In the genomic region with DNA sequence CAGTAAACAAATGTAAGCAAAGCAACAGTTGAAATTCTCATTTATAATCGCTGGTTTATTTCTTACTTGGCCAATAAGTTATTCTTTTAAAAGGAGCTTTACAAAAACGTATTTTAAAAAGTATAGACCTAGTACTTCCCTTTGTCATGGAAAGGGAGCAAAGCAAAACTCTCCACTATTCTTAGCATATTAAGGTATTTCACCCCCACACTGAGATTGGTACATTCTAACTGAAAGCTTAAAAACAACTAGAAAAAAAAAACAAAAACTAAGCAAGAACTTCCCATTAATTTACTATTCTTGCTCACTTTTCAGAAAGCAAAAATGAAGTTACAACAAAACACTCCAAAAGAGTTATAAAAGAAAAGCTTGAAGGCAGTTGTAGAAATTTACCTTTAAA, we compare ENCODE assay signal across 7 cellular contexts. TPM values are rescaled to one million over a fixed set of nuclear protein-coding genes. Genes with fewer than 3 reads are reported as not detected.
A peak's percentile ranks its signal among the peaks of the same experiment; 100 is the strongest.
DNase-seq lines count a peak whose midpoint lies in the region; ATAC-seq and TF ChIP-seq lines count a peak whose summit lies in the region.

No MANE protein-coding gene starts in this region.

- no peaks in the 10 kb centered on the region for H3K9me3 ChIP-seq in iPS-15b (ENCODE audit: control insufficient read depth, insufficient read depth, low read length)

- no peaks in the 10 kb centered on the region for H3K27me3 Mint-ChIP-seq in activated CD8-positive, alpha-beta T cell treated with anti-CD3 and anti-CD28 coated beads for 36 hours
- H3K27me3 Mint-ChIP-seq in stimulated activated naive CD8-positive, alpha-beta T cell treated with anti-CD3 and anti-CD28 coated beads, Interleukin-15, amount 100 ng/mL, for 72 hours: no peaks in the 10 kb centered on the region

- H3K27me3 ChIP-seq in iPS-15b (ENCODE audit: control insufficient read depth, insufficient read depth, low read length): no peaks in the 10 kb centered on the region

- CTCF ChIA-PET in activated CD8-positive, alpha-beta T cell treated with anti-CD3 and anti-CD28 coated beads for 36 hours (lab: Charles Lee): interaction anchor here (1.1 kb wide), 2 partner anchors 267 to 423 kb away, joined by 3 to 6 read pairs; a partner anchor contains a TSS

- TF ChIP-seq CTCF in activated CD8-positive, alpha-beta T cell treated with anti-CD3 and anti-CD28 coated beads for 36 hours (IDR thresholded peaks at IDR 0.05): no peak
- TF ChIP-seq CTCF in lower leg skin (IDR thresholded peaks at IDR 0.05): no peak

- peak overlapping the region; percentile 97 for H3K4me3 ChIP-seq in iPS-15b (ENCODE audit: low read depth, low read length)
- no peak overlapping the region for H3K4me3 ChIP-seq in lower leg skin (ENCODE audit: low read depth, poor library complexity, severe bottlenecking)

- no peak for ATAC-seq in activated CD8-positive, alpha-beta T cell treated with anti-CD3 and anti-CD28 coated beads for 36 hours
- no peak for ATAC-seq in stimulated activated naive CD8-positive, alpha-beta T cell treated with anti-CD3 and anti-CD28 coated beads, Interleukin-15, amount 100 ng/mL, for 72 hours
- ATAC-seq in HG03135 (IDR thresholded peaks at IDR 0.05; ENCODE audit: unreplicated experiment): no peak

- 22 to 24% methylated on average over 2 of the region's 2 CpGs for WGBS in lower leg skin, 2 donors

- H3K27ac Mint-ChIP-seq in activated CD8-positive, alpha-beta T cell treated with anti-CD3 and anti-CD28 coated beads for 36 hours: peak overlapping the region; percentile 94
- peak overlapping the region; percentile 27 to 81 for H3K27ac Mint-ChIP-seq in stimulated activated naive CD8-positive, alpha-beta T cell treated with anti-CD3 and anti-CD28 coated beads, Interleukin-15, amount 100 ng/mL, for 72 hours

- intact Hi-C loops in activated CD8-positive, alpha-beta T cell treated with anti-CD3 and anti-CD28 coated beads for 36 hours (cut with micrococcal nuclease): loop anchor here (10.0 kb wide), 1 partner anchor 414 kb away; a partner anchor contains a TSS
- intact Hi-C loops in lower leg skin (cut with DNase I; ENCODE audit: low total_unique reads): no loop called here

- H3K36me3 Mint-ChIP-seq in activated CD8-positive, alpha-beta T cell treated with anti-CD3 and anti-CD28 coated beads for 36 hours (ENCODE audit: low read depth): peaks cover 23% of the 10 kb centered on the region

- H3K4me3 Mint-ChIP-seq in activated CD8-positive, alpha-beta T cell treated with anti-CD3 and anti-CD28 coated beads for 36 hours: peak overlapping the region; percentile 89
- peak overlapping the region; percentile 91 to 97 for H3K4me3 Mint-ChIP-seq in stimulated activated naive CD8-positive, alpha-beta T cell treated with anti-CD3 and anti-CD28 coated beads, Interleukin-15, amount 100 ng/mL, for 72 hours

- TF ChIP-seq POLR2A in lower leg skin (IDR thresholded peaks at IDR 0.05): no peak

- POLR2A ChIA-PET in activated CD8-positive, alpha-beta T cell treated with anti-CD3 and anti-CD28 coated beads for 36 hours (lab: Charles Lee): interaction anchor here (1.6 kb wide), 1 partner anchor 9 kb away, joined by 6 read pairs; no protein-coding TSS in a partner anchor

- no peaks in the 10 kb centered on the region for H3K9me3 Mint-ChIP-seq in activated CD8-positive, alpha-beta T cell treated with anti-CD3 and anti-CD28 coated beads for 36 hours
- H3K9me3 Mint-ChIP-seq in stimulated activated naive CD8-positive, alpha-beta T cell treated with anti-CD3 and anti-CD28 coated beads, Interleukin-15, amount 100 ng/mL, for 72 hours: no peaks in the 10 kb centered on the region

- no peak overlapping the region for H3K9ac ChIP-seq in iPS-15b (ENCODE audit: low read depth, low read length)

- DNase-seq in HT-29 (ENCODE audit: low spot score) (peak; percentile 32), NOMO-1 treated with dmso at 0.1 percent for 144 hours (lab: John Stamatoyannopoulos, UW; ENCODE audit: unreplicated experiment) (no peak), lower leg skin (ENCODE audit: low spot score in 2 of 2) (no peak)
- DNase-seq in activated CD8-positive, alpha-beta T cell treated with anti-CD3 and anti-CD28 coated beads for 36 hours: no peak
- DNase-seq in stimulated activated naive CD8-positive, alpha-beta T cell treated with anti-CD3 and anti-CD28 coated beads, Interleukin-15, amount 100 ng/mL, for 72 hours: no peak

- H3K4me1 ChIP-seq in iPS-15b (ENCODE audit: control insufficient read depth, insufficient read depth, low read length): peaks cover 20% of the 10 kb centered on the region

- peaks cover 49% of the 10 kb centered on the region for H3K4me1 Mint-ChIP-seq in activated CD8-positive, alpha-beta T cell treated with anti-CD3 and anti-CD28 coated beads for 36 hours (ENCODE audit: low read depth)
- peaks cover 36% of the 10 kb centered on the region for H3K4me1 Mint-ChIP-seq in stimulated activated naive CD8-positive, alpha-beta T cell treated with anti-CD3 and anti-CD28 coated beads, Interleukin-15, amount 100 ng/mL, for 72 hours

- H3K36me3 ChIP-seq in iPS-15b (ENCODE audit: control insufficient read depth, insufficient read depth, low read length): peaks cover 2% of the 10 kb centered on the region

RNA-seq across cellular contexts. Expression of a gene that starts 1.4 kb away (rescaled TPM):
- total RNA-seq in HT-29 (2014; rRNA removed; shearing (Covaris generic)): 92.1 and 103 TPM in 2 replicates
- total RNA-seq in activated CD8-positive, alpha-beta T cell treated with anti-CD3 and anti-CD28 coated beads for 36 hours: 10 to 100 TPM; 56.5 to 58.4 TPM
- total RNA-seq in lower leg skin: 10 to 100 TPM; 41.1 to 61.2 (median 49.4) TPM

RNA-seq across cellular contexts. Expression of a gene that starts 1.5 kb away (rescaled TPM):
- total RNA-seq in HT-29 (2014; rRNA removed; shearing (Covaris generic)): 11.7 and 14.8 TPM in 2 replicates
- 10 to 100 TPM; 14.7 to 15.3 TPM for total RNA-seq in activated CD8-positive, alpha-beta T cell treated with anti-CD3 and anti-CD28 coated beads for 36 hours
- total RNA-seq in lower leg skin: 10 to 100 TPM; 16.2 to 35.0 (median 21.9) TPM
